In the genomic region with DNA sequence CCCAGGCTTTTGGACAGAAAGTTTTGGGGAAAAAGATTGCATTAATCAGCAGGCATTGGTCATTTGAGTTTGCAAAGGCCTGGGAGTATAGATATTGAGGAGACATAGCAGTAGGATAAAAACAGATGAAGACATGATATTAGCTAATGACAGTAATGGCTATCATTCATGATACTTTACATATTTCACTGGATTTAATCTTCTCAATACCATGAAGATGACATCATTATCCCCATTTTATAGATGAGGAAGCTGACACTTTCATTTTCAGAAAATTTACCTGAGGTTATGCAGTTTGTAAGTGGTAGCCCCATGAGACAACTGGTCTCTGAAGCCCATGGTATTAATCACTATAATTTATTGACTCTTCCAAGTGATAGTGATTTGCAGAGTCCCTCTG, we compare ENCODE assay signal across 9 cellular contexts. TPM values are rescaled to one million over a fixed set of nuclear protein-coding genes. Genes with fewer than 3 reads are reported as not detected.
"Had no signal": no experiment of that assay in that cellular context is flagged by ENCODE, and none has a peak within 500 bp of the region (broad histone marks: within the 10 kb centered on the region; RNA-seq: fewer than 3 reads in every experiment).

No MANE protein-coding gene starts in this region.

- H3K4me3 ChIP-seq: GM23248, HAP-1 had no signal

- DNase-seq: GM23248, GOT3, H7, KBM-7 had no signal

- H2AFZ ChIP-seq: GM23248 had no signal

- H3K9ac ChIP-seq: GM23248 had no signal

- H3K27ac ChIP-seq: GM23248 had no signal

- H3K36me3 ChIP-seq: HAP-1 had no signal

- H3K9me3 ChIP-seq: HAP-1 had no signal

- ATAC-seq: HCT116 had no signal

RNA-seq across cellular contexts. Expression of gene GLRA1, which starts 23.0 kb away (rescaled TPM):
- total RNA-seq: GM23248, H4, H7, HT-29 had no signal
- polyA plus RNA-seq: GM23248, IgD-negative memory B cell had no signal
